In the genomic region with DNA sequence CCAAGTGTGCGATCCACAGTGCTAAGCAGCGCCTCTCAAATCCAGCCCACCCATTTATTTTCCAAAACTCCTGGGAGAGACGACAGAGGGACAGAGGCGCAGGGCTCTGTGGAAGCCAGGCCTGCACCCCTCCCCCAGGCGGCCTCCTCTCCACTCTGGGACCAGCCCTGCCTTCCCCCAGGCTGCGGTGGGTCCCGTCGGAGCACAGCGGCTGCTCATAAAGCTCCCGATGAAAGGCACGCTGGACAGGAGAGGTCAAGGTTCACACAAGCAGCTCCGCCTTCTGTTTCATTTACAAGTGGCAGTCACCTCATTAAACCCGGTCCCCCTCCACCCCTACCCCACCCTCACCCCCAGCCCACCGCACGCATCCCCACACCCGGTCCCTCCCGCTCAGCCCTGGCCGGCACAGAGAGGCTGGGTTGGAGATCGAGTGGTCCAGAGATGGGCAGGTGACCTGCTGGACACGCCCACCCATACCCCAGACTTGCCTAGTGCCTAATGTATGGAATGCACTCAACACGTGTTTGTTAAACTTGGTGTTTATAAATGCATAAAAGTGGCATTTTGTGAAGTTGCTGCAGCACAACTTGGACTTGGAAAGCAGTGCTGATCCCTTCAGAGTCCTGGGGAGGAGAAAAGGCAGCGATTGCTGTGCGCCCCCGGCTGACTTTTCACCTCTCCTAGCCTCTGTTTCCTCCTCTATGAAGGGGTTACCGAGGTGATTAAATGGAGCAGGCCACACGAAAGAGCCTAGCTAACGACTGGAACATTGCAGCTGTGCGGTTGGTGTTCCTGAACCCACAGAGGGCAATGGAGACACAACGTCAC, we compare ENCODE assay signal across 14 cellular contexts. TPM values are rescaled to one million over a fixed set of nuclear protein-coding genes. Genes with fewer than 3 reads are reported as not detected.
DNase-seq lines count a peak whose midpoint lies in the region; ATAC-seq and TF ChIP-seq lines count a peak whose summit lies in the region.
"Had no signal": no experiment of that assay in that cellular context is flagged by ENCODE, and none has a peak within 500 bp of the region (broad histone marks: within the 10 kb centered on the region; RNA-seq: fewer than 3 reads in every experiment).

No MANE protein-coding gene starts in this region.

- POLR2A ChIA-PET in Caco-2 (lab: Charles Lee): no interaction called here

- no peaks in the 10 kb centered on the region for H3K9me3 Mint-ChIP-seq in Caco-2 (ENCODE audit: unreplicated experiment)
- no peaks in the 10 kb centered on the region for H3K9me3 Mint-ChIP-seq in activated naive CD8-positive, alpha-beta T cell treated with anti-CD3 and anti-CD28 coated beads, Interleukin-2, amount 50 U/mL, for 24 hours
- H3K9me3 Mint-ChIP-seq: CD4-positive, alpha-beta T cell had no signal

- H3K4me1 ChIP-seq in Caco-2: 0 out of 2 replicates have a peak, but pooled peaks cover 4% of the 10 kb centered on the region

- H3K27me3 ChIP-seq in Caco-2 (replicated peaks; ENCODE audit: control insufficient read depth, insufficient read depth, low read length): no peaks in the 10 kb centered on the region

- peaks cover 2% of the 10 kb centered on the region; the same call in 1 of the 2 replicates for H3K36me3 ChIP-seq in Caco-2 (ENCODE audit: control insufficient read depth, insufficient read depth, low read length)

- no peaks in the 10 kb centered on the region for H3K36me3 Mint-ChIP-seq in Caco-2 (ENCODE audit: insufficient read depth, unreplicated experiment)
- H3K36me3 Mint-ChIP-seq in activated naive CD8-positive, alpha-beta T cell treated with anti-CD3 and anti-CD28 coated beads, Interleukin-2, amount 50 U/mL, for 24 hours (ENCODE audit: low read depth): peaks cover 3% of the 10 kb centered on the region

- BruUV-seq in Caco-2 (replicated peaks; lab: Mats Ljungman, UMichigan): no TSS peak

- no peak overlapping the region for H3K4me3 Mint-ChIP-seq in Caco-2 (ENCODE audit: unreplicated experiment)
- no peak overlapping the region for H3K4me3 Mint-ChIP-seq in activated naive CD8-positive, alpha-beta T cell treated with anti-CD3 and anti-CD28 coated beads, Interleukin-2, amount 50 U/mL, for 24 hours
- H3K4me3 Mint-ChIP-seq: CD4-positive, alpha-beta T cell had no signal

- TF ChIP-seq CTCF in Caco-2 (IDR thresholded peaks at IDR 0.05; ENCODE audit: insufficient read depth in 1 of 2, low read depth in 1 of 2, low read length in 1 of 2, severe bottlenecking in 1 of 2, unreplicated experiment in 1 of 2) (no peak), GM20000 (IDR thresholded peaks at IDR 0.05; ENCODE audit: extremely low read depth, missing control alignments) (no peak)

- no peaks in the 10 kb centered on the region for H3K9me3 ChIP-seq in Caco-2

- no peaks in the 10 kb centered on the region for H3K27me3 Mint-ChIP-seq in Caco-2 (ENCODE audit: insufficient read depth, unreplicated experiment)
- H3K27me3 Mint-ChIP-seq in activated naive CD8-positive, alpha-beta T cell treated with anti-CD3 and anti-CD28 coated beads, Interleukin-2, amount 50 U/mL, for 24 hours: no peaks in the 10 kb centered on the region
- H3K27me3 Mint-ChIP-seq: CD4-positive, alpha-beta T cell had no signal

- H3K4me3 ChIP-seq in Caco-2 (ENCODE audit: low read depth, low read length): no peak overlapping the region

- H3K27ac Mint-ChIP-seq in Caco-2 (ENCODE audit: unreplicated experiment): peak overlapping the region; percentile 56
- H3K27ac Mint-ChIP-seq in activated naive CD8-positive, alpha-beta T cell treated with anti-CD3 and anti-CD28 coated beads, Interleukin-2, amount 50 U/mL, for 24 hours: no peak overlapping the region
- H3K27ac Mint-ChIP-seq: CD4-positive, alpha-beta T cell had no signal

- DNase-seq in Caco-2 (no peak), HuH-7 (ENCODE audit: low spot score) (peak; percentile 49), islet precursor cell (peak; percentile 53), retina (peak; percentile 33), HUDEP-2 (lab: John Stamatoyannopoulos, UW; ENCODE audit: unreplicated experiment in 76 of 76) (no peak), GM20000 (ENCODE audit: low spot score) (no peak)
- no peak for DNase-seq in activated naive CD8-positive, alpha-beta T cell treated with anti-CD3 and anti-CD28 coated beads, Interleukin-2, amount 50 U/mL, for 24 hours
- DNase-seq: ACHN; CD4-positive, alpha-beta T cell; GOT3; NCI-H187 treated with DMSO at 0.1 percent for 48 hours; NCI-H69; SIG-M5 had no signal

- no peaks in the 10 kb centered on the region for H3K4me1 Mint-ChIP-seq in Caco-2 (ENCODE audit: low read depth, unreplicated experiment)
- no peaks in the 10 kb centered on the region for H3K4me1 Mint-ChIP-seq in activated naive CD8-positive, alpha-beta T cell treated with anti-CD3 and anti-CD28 coated beads, Interleukin-2, amount 50 U/mL, for 24 hours

- CTCF ChIA-PET in Caco-2 (lab: Charles Lee): no interaction called here

- no peak for ATAC-seq in activated naive CD8-positive, alpha-beta T cell treated with anti-CD3 and anti-CD28 coated beads, Interleukin-2, amount 50 U/mL, for 24 hours
- no peak for ATAC-seq in GM19035 (IDR thresholded peaks at IDR 0.05; ENCODE audit: unreplicated experiment)

- intact Hi-C loops in Caco-2 (cut with micrococcal nuclease; ENCODE audit: unreplicated experiment): loop anchor here (2.0 kb wide), 1 partner anchor 45 kb away; no protein-coding TSS in a partner anchor

RNA-seq across cellular contexts. Expression of a gene that starts 26.0 kb away (rescaled TPM):
- 74.2 and 74.3 TPM in 2 replicates for total RNA-seq in Caco-2 (2022)

RNA-seq across cellular contexts. Expression of a gene that starts 26.2 kb away (rescaled TPM):
- total RNA-seq in Caco-2 (2022): 36.5 and 44.3 TPM in 2 replicates

Comparison
In these comparisons a context has a peak if more than half of its experiments do, and no peak if none do; other contexts are left out.
1. DNase-seq: peak in HuH-7 (single experiment), islet precursor cell (single experiment) and retina (single experiment); none in Caco-2 (0 of 2), HUDEP-2 (0 of 76), GM20000 (single experiment) and activated naive CD8-positive, alpha-beta T cell treated with anti-CD3 and anti-CD28 coated beads, Interleukin-2, amount 50 U/mL, for 24 hours (single experiment).